In genomic region chr2:116761864-116762263, GRCh38 we compare ENCODE assay signal across 21 cellular contexts.
DNase-seq lines count a peak whose midpoint lies in the region; ATAC-seq, FAIRE-seq and TF ChIP-seq lines count a peak whose summit lies in the region.
"Had no signal": no experiment of that assay in that cellular context is flagged by ENCODE, and none has a peak within 500 bp of the region (broad histone marks: within the 10 kb centered on the region; RNA-seq: fewer than 3 reads in every experiment).

No MANE protein-coding gene starts in this region.

- H3K4me1 Mint-ChIP-seq in activated CD8-positive, alpha-beta T cell treated with anti-CD3 and anti-CD28 coated beads, Interleukin-2, amount 10 ng/mL, durations not matched to agents 7 days and 5 days (ENCODE audit: low read depth): no peaks in the 10 kb centered on the region
- H3K4me1 Mint-ChIP-seq: B cell; CD4-positive, CD25-positive, alpha-beta regulatory T cell had no signal

- no peak for TF ChIP-seq RAD21 in H1 (IDR thresholded peaks at IDR 0.05 in 1 of 2, conservative IDR thresholded peaks at IDR 0.05 in 1 of 2; ENCODE audit: low read depth in 2 of 2, low read length in 2 of 2)

- no peak overlapping the region for H3K27ac ChIP-seq in H1 (ENCODE audit: low read depth, low read length)
- H3K27ac ChIP-seq in urinary bladder (ENCODE audit: low read depth): peak overlapping the region; percentile 10
- H3K27ac ChIP-seq in A673 (ENCODE audit: low read depth, low read length, poor library complexity, severe bottlenecking): no peak overlapping the region
- H3K27ac ChIP-seq: BLaER1, GM23248 had no signal

- H4K91ac ChIP-seq in H1 (replicated peaks; ENCODE audit: insufficient read length, low read length): no peak overlapping the region

- H3K4ac ChIP-seq in H1 (replicated peaks; ENCODE audit: insufficient read length, low read depth, low read length): no peak overlapping the region

- H3K79me1 ChIP-seq in H1 (ENCODE audit: low read depth, low read length): no peaks in the 10 kb centered on the region

- H3K27me3 ChIP-seq in NT2/D1 (ENCODE audit: insufficient read depth, insufficient read length) (no peaks in the 10 kb centered on the region), H1 (replicated peaks in 1 of 4; ENCODE audit: control insufficient read depth in 3 of 4, extremely low read depth in 1 of 4, insufficient read depth in 3 of 4, low read length in 3 of 4) (peaks cover 0 to 1% (median 0%) of the 10 kb centered on the region in 4 experiments; a peak in 2 of 7 replicates), A673 (replicated peaks; ENCODE audit: insufficient read depth, low read depth, low read length, poor library complexity) (no peaks in the 10 kb centered on the region)
- H3K27me3 ChIP-seq: BLaER1 had no signal

- peaks cover 14% of the 10 kb centered on the region; the same call in 1 of the 2 replicates for H3K9me3 ChIP-seq in NT2/D1 (ENCODE audit: insufficient read depth, low read length)
- H3K9me3 ChIP-seq in H1 (ENCODE audit: insufficient read depth in 2 of 2, low read depth in 1 of 2, low read length in 1 of 2): no peaks in the 10 kb centered on the region
- peaks cover 8% of the 10 kb centered on the region for H3K9me3 ChIP-seq in A673 (ENCODE audit: low read depth, low read length, poor library complexity, severe bottlenecking)
- H3K9me3 ChIP-seq: BLaER1, Caco-2, HAP-1 had no signal

- H3K56ac ChIP-seq in H1 (replicated peaks; ENCODE audit: insufficient read length, low read depth, low read length): no peak overlapping the region

- TF ChIP-seq CTCF in H1 (IDR thresholded peaks at IDR 0.05; ENCODE audit: control extremely low read depth in 1 of 3, insufficient read depth in 1 of 3, low read depth in 1 of 3, low read length in 3 of 3): no peak
- TF ChIP-seq CTCF in A673 (conservative IDR thresholded peaks at IDR 0.05; ENCODE audit: low read depth, low read length): no peak

- peak; percentile 38 for DNase-seq in NT2/D1 (ENCODE audit: low read depth, low spot score)
- no peak for DNase-seq in H1 (ENCODE audit: low read depth in 1 of 2, low spot score in 2 of 2)
- DNase-seq in activated CD8-positive, alpha-beta T cell treated with anti-CD3 and anti-CD28 coated beads, Interleukin-2, amount 10 ng/mL, durations not matched to agents 7 days and 5 days: no peak
- DNase-seq in A673 (ENCODE audit: low spot score): no peak
- DNase-seq: Caco-2; CD4-positive, CD25-positive, alpha-beta regulatory T cell; CD8-positive, alpha-beta T cell; DMS 273 treated with DMSO at 0.1 percent for 48 hours; DMS79; EL; GF-D8; GM23248; HFFc6 had no signal

- H2BK120ac ChIP-seq in H1 (replicated peaks; ENCODE audit: low read depth, low read length): no peak overlapping the region

- H3K14ac ChIP-seq in H1 (ENCODE audit: insufficient read length): no peak overlapping the region

- no TSS peak for BruUV-seq in A673 (replicated peaks; lab: Mats Ljungman, UMichigan)

- H3K9ac ChIP-seq in NT2/D1 (ENCODE audit: insufficient read length, low read depth) (no peak overlapping the region), H1 (replicated peaks in 1 of 4; ENCODE audit: extremely low read depth in 1 of 4, low read depth in 3 of 4, low read length in 3 of 4) (no peak overlapping the region)
- H3K9ac ChIP-seq: BLaER1, GM23248 had no signal

- no peak overlapping the region for H3K18ac ChIP-seq in H1 (ENCODE audit: extremely low read depth, low read length)

- no peaks in the 10 kb centered on the region for H4K20me1 ChIP-seq in H1 (replicated peaks in 1 of 2; ENCODE audit: control insufficient read depth in 1 of 2, insufficient read depth in 2 of 2, low read length in 2 of 2)
- H4K20me1 ChIP-seq: BLaER1 had no signal

- no peaks in the 10 kb centered on the region for H3K27me3 Mint-ChIP-seq in activated CD8-positive, alpha-beta T cell treated with anti-CD3 and anti-CD28 coated beads, Interleukin-2, amount 10 ng/mL, durations not matched to agents 7 days and 5 days (ENCODE audit: low read depth)
- H3K27me3 Mint-ChIP-seq: B cell; CD4-positive, CD25-positive, alpha-beta regulatory T cell had no signal

- CTCF ChIA-PET in H1 (lab: Charles Lee; ENCODE audit: partially characterized antibody) (interaction anchor here (1.3 kb wide), 1 partner anchor 190 kb away, joined by 3 read pairs; no protein-coding TSS in a partner anchor), A673 (lab: Charles Lee) (no interaction called here)
- CTCF ChIA-PET in activated CD8-positive, alpha-beta T cell treated with anti-CD3 and anti-CD28 coated beads, Interleukin-2, amount 10 ng/mL, durations not matched to agents 7 days and 5 days (lab: Charles Lee): no interaction called here

- H2BK12ac ChIP-seq in H1 (ENCODE audit: low read depth, low read length): no peak overlapping the region

- no peak overlapping the region for H2BK15ac ChIP-seq in H1 (ENCODE audit: low read length)

- no peak overlapping the region for H3K4me2 ChIP-seq in H1 (ENCODE audit: insufficient read depth in 1 of 2, low read depth in 2 of 2, low read length in 2 of 2)
- H3K4me2 ChIP-seq: BLaER1 had no signal

- H3K4me1 ChIP-seq in NT2/D1 (ENCODE audit: insufficient read depth, insufficient read length) (no peaks in the 10 kb centered on the region), H1 (replicated peaks in 1 of 4; ENCODE audit: control insufficient read depth in 3 of 4, insufficient read depth in 4 of 4, low read length in 3 of 4) (peaks cover 0 to 4% (median 0%) of the 10 kb centered on the region in 4 experiments; a peak in 1 of 7 replicates), urinary bladder (ENCODE audit: insufficient read depth) (no peaks in the 10 kb centered on the region), A673 (ENCODE audit: insufficient read depth, low read length, poor library complexity, severe bottlenecking) (no peaks in the 10 kb centered on the region)
- H3K4me1 ChIP-seq: BLaER1, Caco-2 had no signal

- H4K5ac ChIP-seq in H1 (ENCODE audit: insufficient read length, low read depth, low read length): no peak overlapping the region

- H2AFZ ChIP-seq in H1 (ENCODE audit: low read length): no peak overlapping the region
- H2AFZ ChIP-seq: GM23248 had no signal

- H3K9me3 Mint-ChIP-seq in activated CD8-positive, alpha-beta T cell treated with anti-CD3 and anti-CD28 coated beads, Interleukin-2, amount 10 ng/mL, durations not matched to agents 7 days and 5 days (ENCODE audit: insufficient read depth): peaks cover 8% of the 10 kb centered on the region

- no peak for TF ChIP-seq POLR2A in H1 (IDR thresholded peaks at IDR 0.05; ENCODE audit: control extremely low read depth in 1 of 2, low read depth in 2 of 2, low read length in 2 of 2)

- H3K4me3 ChIP-seq in NT2/D1 (ENCODE audit: insufficient read length, low read depth): no peak overlapping the region
- no peak overlapping the region for H3K4me3 ChIP-seq in H1 (ENCODE audit: extremely low read depth in 1 of 4, insufficient read depth in 2 of 4, low read depth in 3 of 4, low read length in 4 of 4)
- no peak overlapping the region for H3K4me3 ChIP-seq in urinary bladder (ENCODE audit: low read depth, low read length)
- H3K4me3 ChIP-seq in A673 (ENCODE audit: low read depth, low read length, poor library complexity, severe bottlenecking): no peak overlapping the region
- H3K4me3 ChIP-seq: BLaER1, GM23248, HAP-1 had no signal

- no peak overlapping the region for H2BK20ac ChIP-seq in H1 (ENCODE audit: low read length)

- POLR2A ChIA-PET in H1 (lab: Charles Lee; ENCODE audit: partially characterized antibody) (no interaction called here), A673 (lab: Charles Lee; ENCODE audit: low non-redundant PET) (no interaction called here)
- POLR2A ChIA-PET in activated CD8-positive, alpha-beta T cell treated with anti-CD3 and anti-CD28 coated beads, Interleukin-2, amount 10 ng/mL, durations not matched to agents 7 days and 5 days (lab: Charles Lee): no interaction called here

- no peak overlapping the region for H3K4me3 Mint-ChIP-seq in activated CD8-positive, alpha-beta T cell treated with anti-CD3 and anti-CD28 coated beads, Interleukin-2, amount 10 ng/mL, durations not matched to agents 7 days and 5 days
- H3K4me3 Mint-ChIP-seq: B cell; CD4-positive, CD25-positive, alpha-beta regulatory T cell; CD8-positive, alpha-beta T cell; HFFc6 had no signal

- no peak for ATAC-seq in activated CD8-positive, alpha-beta T cell treated with anti-CD3 and anti-CD28 coated beads, Interleukin-2, amount 10 ng/mL, durations not matched to agents 7 days and 5 days
- no peak for ATAC-seq in HG02870 (IDR thresholded peaks at IDR 0.05; ENCODE audit: unreplicated experiment)
- ATAC-seq: CD8-positive, alpha-beta T cell had no signal

- no peak overlapping the region for H3K23ac ChIP-seq in H1 (ENCODE audit: insufficient read length)

- H3K27ac Mint-ChIP-seq in activated CD8-positive, alpha-beta T cell treated with anti-CD3 and anti-CD28 coated beads, Interleukin-2, amount 10 ng/mL, durations not matched to agents 7 days and 5 days: no peak overlapping the region
- H3K27ac Mint-ChIP-seq: B cell; CD4-positive, CD25-positive, alpha-beta regulatory T cell; CD8-positive, alpha-beta T cell; HFFc6 had no signal

- no peak for TF ChIP-seq EP300 in H1 (IDR thresholded peaks at IDR 0.05; ENCODE audit: borderline replicate concordance in 1 of 2, low read depth in 2 of 2, low read length in 2 of 2)

- FAIRE-seq in H1 (lab: Jason Lieb, UNC): peak; percentile 52
- FAIRE-seq: GM12891, GM18507, H54 had no signal

- no peak overlapping the region for H2AK5ac ChIP-seq in H1 (ENCODE audit: low read depth, low read length)

- no peaks in the 10 kb centered on the region for H3K23me2 ChIP-seq in H1 (ENCODE audit: low read depth, low read length)

- no peak overlapping the region for H4K8ac ChIP-seq in H1 (ENCODE audit: extremely low read depth, insufficient read depth, low read length)

- no peaks in the 10 kb centered on the region for H3K36me3 ChIP-seq in NT2/D1 (ENCODE audit: insufficient read depth, insufficient read length, low read length)
- H3K36me3 ChIP-seq in H1 (ENCODE audit: control insufficient read depth in 2 of 4, insufficient read depth in 4 of 4, low read length in 3 of 4): no peaks in the 10 kb centered on the region
- H3K36me3 ChIP-seq in urinary bladder (ENCODE audit: insufficient read depth): no peaks in the 10 kb centered on the region
- H3K36me3 ChIP-seq in A673 (ENCODE audit: insufficient read depth, low read length, poor library complexity, severe bottlenecking): no peaks in the 10 kb centered on the region
- H3K36me3 ChIP-seq: BLaER1, HAP-1 had no signal

- H3K36me3 Mint-ChIP-seq in activated CD8-positive, alpha-beta T cell treated with anti-CD3 and anti-CD28 coated beads, Interleukin-2, amount 10 ng/mL, durations not matched to agents 7 days and 5 days (ENCODE audit: low read depth): no peaks in the 10 kb centered on the region
- H3K36me3 Mint-ChIP-seq: CD4-positive, CD25-positive, alpha-beta regulatory T cell; CD8-positive, alpha-beta T cell had no signal

- intact Hi-C loops in A673 (cut with micrococcal nuclease; ENCODE audit: unreplicated experiment): no loop called here

- H3K79me2 ChIP-seq in H1 (ENCODE audit: control insufficient read depth in 1 of 2, insufficient read depth in 2 of 2, low read length in 2 of 2): no peaks in the 10 kb centered on the region

- no peak overlapping the region for H2BK5ac ChIP-seq in H1 (ENCODE audit: low read depth, low read length)

- WGBS in H1 (ENCODE audit: extremely low coverage in 1 of 2, insufficient coverage in 1 of 2, insufficient read length in 1 of 2, insufficient replicate concordance in 2 of 2, low coverage in 1 of 2, low lambda C conversion rate in 2 of 2, missing lambda C conversion rate in 1 of 2), 2 experiments: 44% methylated on average over 1 of the region's 1 CpG; no CpG with 5 or more reads in 1 of the 2 experiments
- WGBS in urinary bladder: 63% methylated on average over 1 of the region's 1 CpG
